ENCODE assay signal across 19 cellular contexts in the genomic region with DNA sequence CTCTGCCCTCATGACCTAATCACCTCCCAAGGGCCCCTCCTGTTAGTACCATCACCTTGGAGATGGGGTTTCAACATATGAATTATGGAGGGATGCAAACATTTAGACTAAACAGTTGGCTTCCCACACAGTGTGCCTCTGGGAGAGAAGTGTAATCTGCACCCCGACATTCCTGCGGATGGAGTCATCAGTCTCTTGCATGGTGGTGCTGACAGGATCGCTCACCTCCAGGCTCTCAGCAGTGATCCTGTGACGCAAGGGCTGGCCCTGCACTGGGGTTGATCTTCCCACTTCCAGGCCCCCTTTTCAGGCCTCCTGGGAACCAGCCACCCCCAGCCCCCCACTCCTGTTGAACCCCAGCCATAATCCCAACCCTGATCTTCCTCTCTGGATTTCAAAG. TPM values are rescaled to one million over a fixed set of nuclear protein-coding genes. Genes with fewer than 3 reads are reported as not detected.
A peak's percentile ranks its signal among the peaks of the same experiment; 100 is the strongest.
DNase-seq lines count a peak whose midpoint lies in the region; TF ChIP-seq lines count a peak whose summit lies in the region.
"Had no signal": no experiment of that assay in that cellular context is flagged by ENCODE, and none has a peak within 500 bp of the region (broad histone marks: within the 10 kb centered on the region; RNA-seq: fewer than 3 reads in every experiment).

No MANE protein-coding gene starts in this region.

- DNase-seq in GM03348 (ENCODE audit: low spot score) = peak; percentile 88
- DNase-seq in NCI-H226 = peak; percentile 100
- DNase-seq in choroid plexus epithelial cell (ENCODE audit: low read depth) = peak; percentile 99
- peak; percentile 71 for DNase-seq in mesenteric fat pad (ENCODE audit: low spot score)
- no peak for DNase-seq in ureter (ENCODE audit: low spot score)
- no peak for DNase-seq in activated T-cell treated with anti-CD3 and anti-CD28 coated beads for 4 hours
- no peak for DNase-seq in NCI-H2227 treated with DMSO at 0.1 percent for 48 hours (lab: John Stamatoyannopoulos, UW)
- no peak for DNase-seq in NCI-H345 (lab: John Stamatoyannopoulos, UW)
- DNase-seq: activated CD4-positive, alpha-beta T cell treated with anti-CD3 and anti-CD28 coated beads for 48 hours; activated naive CD4-positive, alpha-beta T cell treated with anti-CD3 and anti-CD28 coated beads, Interleukin-2, amount 50 U/mL, for 16 hours; caudate nucleus; DMS153; NCI-H1092 treated with DMSO at 0.1 percent for 48 hours; NCI-H2171 treated with DMSO at 0.1 percent for 48 hours; nucleus accumbens; sigmoid colon; stimulated activated CD4-positive, alpha-beta T cell treated with anti-CD3 and anti-CD28 coated beads, Interleukin-4, amount 100 ng/mL, for 4 hours had no signal

- TF ChIP-seq CTCF in choroid plexus epithelial cell (conservative IDR thresholded peaks at IDR 0.05; ENCODE audit: low read depth, low read length) = no peak

- no peak overlapping the region for H3K4me3 ChIP-seq in choroid plexus epithelial cell (ENCODE audit: low read depth, low read length)
- H3K4me3 ChIP-seq: sigmoid colon, SJSA1 had no signal

RNA-seq across cellular contexts. Expression of a gene that starts 16.0 kb away (rescaled TPM):
- total RNA-seq in mesenteric fat pad (22.5 TPM), ureter (15.4 TPM)
- total RNA-seq: H4, SJSA1 had no signal

RNA-seq across cellular contexts. Expression of a gene that starts 47.5 kb away (rescaled TPM):
- total RNA-seq in mesenteric fat pad (169 TPM), ureter (170 TPM)

RNA-seq across cellular contexts. Expression of a gene that starts 52.8 kb away (rescaled TPM):
- total RNA-seq in mesenteric fat pad (61.6 TPM), ureter (71.4 TPM)

Comparison
In these comparisons a context has a peak if more than half of its experiments do, and no peak if none do; other contexts are left out.
1. DNase-seq: peak in GM03348 (single experiment), NCI-H226 (single experiment), choroid plexus epithelial cell (single experiment) and mesenteric fat pad (single experiment); none in ureter (single experiment), activated T-cell treated with anti-CD3 and anti-CD28 coated beads for 4 hours (single experiment), NCI-H2227 treated with DMSO at 0.1 percent for 48 hours (single experiment) and NCI-H345 (single experiment).